Comparison of ENCODE assay signal across 16 cellular contexts in genomic region chr17:12627776-12628491, GRCh38. TPM values are rescaled to one million over a fixed set of nuclear protein-coding genes. Genes with fewer than 3 reads are reported as not detected.
A peak's percentile ranks its signal among the peaks of the same experiment; 100 is the strongest.
DNase-seq lines count a peak whose midpoint lies in the region; ATAC-seq and TF ChIP-seq lines count a peak whose summit lies in the region.
"Had no signal": no experiment of that assay in that cellular context is flagged by ENCODE, and none has a peak within 500 bp of the region (broad histone marks: within the 10 kb centered on the region; RNA-seq: fewer than 3 reads in every experiment).

No MANE protein-coding gene starts in this region.

- POLR2A ChIA-PET in GM10248 (lab: Yijun Ruan, JAX) = no interaction called here

- no peak for ATAC-seq in left ventricle myocardium superior
- no peak for ATAC-seq in GM18511 (IDR thresholded peaks at IDR 0.05; ENCODE audit: unreplicated experiment)

- no peak for TF ChIP-seq CTCF in right atrium auricular region (IDR thresholded peaks at IDR 0.05)
- no peak for TF ChIP-seq CTCF in GM10248 (IDR thresholded peaks at IDR 0.05; ENCODE audit: control extremely low read depth, extremely low read depth, low read depth, missing control alignments)

- H3K4me1 ChIP-seq in right atrium auricular region = no peaks in the 10 kb centered on the region
- H3K4me1 ChIP-seq in mesodermal cell (ENCODE audit: control insufficient read depth, insufficient read depth, low read length, poor library complexity, severe bottlenecking) = peaks cover 38% of the 10 kb centered on the region
- H3K4me1 ChIP-seq: spleen, suprapubic skin had no signal

- H3K4me3 ChIP-seq in right atrium auricular region (no peak overlapping the region), mesodermal cell (ENCODE audit: extremely low read depth, insufficient read depth, low read length, poor library complexity, severe bottlenecking) (no peak overlapping the region)
- H3K4me3 ChIP-seq: spleen, suprapubic skin had no signal

- no peaks in the 10 kb centered on the region for H3K9me3 ChIP-seq in right atrium auricular region
- H3K9me3 ChIP-seq in mesodermal cell (ENCODE audit: control insufficient read depth, low read length) = no peaks in the 10 kb centered on the region
- H3K9me3 ChIP-seq: spleen, suprapubic skin had no signal

- H3K36me3 ChIP-seq in right atrium auricular region = no peaks in the 10 kb centered on the region
- no peaks in the 10 kb centered on the region for H3K36me3 ChIP-seq in mesodermal cell (ENCODE audit: control insufficient read depth, insufficient read depth, low read length)
- H3K36me3 ChIP-seq: spleen, suprapubic skin had no signal

- H3K27me3 ChIP-seq in right atrium auricular region = no peaks in the 10 kb centered on the region
- H3K27me3 ChIP-seq: spleen had no signal

- CTCF ChIA-PET in GM10248 (lab: Yijun Ruan, JAX) = no interaction called here

- no peak for DNase-seq in right atrium auricular region (ENCODE audit: low spot score)
- no peak for DNase-seq in left ventricle myocardium superior
- peak; percentile 30 for DNase-seq in dedifferentiated amniotic fluid mesenchymal stem cell (ENCODE audit: extremely low spot score)
- DNase-seq in NCI-H1436 (lab: John Stamatoyannopoulos, UW) = no peak
- no peak for DNase-seq in inferior parietal cortex (ENCODE audit: extremely low spot score)
- DNase-seq in GM10248 (ENCODE audit: extremely low spot score) = no peak
- DNase-seq: ACHN; activated CD4-positive, CD25-positive, alpha-beta regulatory T cell; activated naive CD4-positive, alpha-beta T cell treated with anti-CD3 and anti-CD28 coated beads, Interleukin-2, amount 10 ng/mL, durations not matched to agents 7 days and 5 days; NCI-H1092; NCI-H2227 treated with DMSO at 0.1 percent for 48 hours; spleen had no signal

- WGBS in mesodermal cell (ENCODE audit: insufficient coverage in 2 of 2), 2 experiments = 75 to 96% methylated on average over 2 to 3 of the region's 5 CpGs

- H3K27ac ChIP-seq in right atrium auricular region (peak overlapping the region; percentile 36 to 57), mesodermal cell (ENCODE audit: low read depth, low read length, severe bottlenecking) (peak overlapping the region; percentile 66)
- H3K27ac ChIP-seq: spleen, suprapubic skin had no signal

- intact Hi-C loops in left ventricle myocardium superior (cut with micrococcal nuclease) = no loop called here

RNA-seq across cellular contexts. Expression of gene MYOCD, which starts 37.8 kb away (rescaled TPM):
- total RNA-seq in right atrium auricular region = 10 to 100 TPM; 50.6 to 65.1 TPM
- total RNA-seq in left ventricle myocardium superior = 35.7 TPM
- 11.5 TPM for polyA plus RNA-seq in mesodermal cell (2013, experiment 1 of 2)
- 5.7 TPM for polyA plus RNA-seq in mesodermal cell (2013, experiment 2 of 2)
- polyA plus RNA-seq: neural cell had no signal
